7 cellular contexts compared by ENCODE assay signal in the genomic region with DNA sequence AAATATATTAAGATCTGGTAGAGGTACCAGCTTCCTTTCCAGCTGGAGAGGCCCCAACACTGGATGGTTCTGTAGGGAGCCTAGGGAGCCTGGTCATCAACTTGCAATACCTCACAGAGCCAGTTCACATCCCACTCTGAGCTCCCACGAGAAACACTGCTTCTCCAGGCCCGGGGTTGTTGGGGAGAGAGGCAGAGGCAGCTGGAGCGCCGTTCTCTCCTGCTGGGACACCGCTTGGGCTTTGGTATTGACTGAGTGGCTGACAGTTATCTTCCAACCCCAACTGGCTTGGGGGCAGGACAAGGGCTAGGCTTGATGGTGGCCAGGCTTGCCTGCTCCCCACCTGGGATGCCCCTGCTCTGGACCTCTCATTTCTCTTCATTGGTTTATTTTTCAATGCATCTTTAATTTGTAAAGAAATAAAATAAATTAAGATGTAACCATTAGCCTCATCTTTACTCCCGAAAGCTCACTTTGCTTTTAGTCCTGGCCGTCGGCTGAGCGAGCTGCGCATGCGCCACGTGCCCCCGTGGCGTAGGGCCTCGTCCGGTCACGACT. TPM values are rescaled to one million over a fixed set of nuclear protein-coding genes. Genes with fewer than 3 reads are reported as not detected.
DNase-seq lines count a peak whose midpoint lies in the region; ATAC-seq and TF ChIP-seq lines count a peak whose summit lies in the region.

No MANE protein-coding gene starts in this region.

- H3K9me3 Mint-ChIP-seq in H9 (no peaks in the 10 kb centered on the region), neural crest cell (no peaks in the 10 kb centered on the region)

- H3K27me3 ChIP-seq in H9 (ENCODE audit: insufficient read depth, low read length) (no peaks in the 10 kb centered on the region), thoracic aorta (replicated peaks; ENCODE audit: insufficient read depth) (no peaks in the 10 kb centered on the region)

- no peaks in the 10 kb centered on the region; the same call in 1 of the 2 replicates for H3K79me2 ChIP-seq in H9 (ENCODE audit: insufficient read depth, low read length)

- WGBS in H9 (ENCODE audit: extremely low coverage, insufficient read length, low lambda C conversion rate), result no CpG with 5 or more reads among the region's 17 CpGs

- H3K4me1 Mint-ChIP-seq in H9 (peaks cover 28 to 35% of the 10 kb centered on the region in 2 experiments), neural crest cell (peaks cover 36% of the 10 kb centered on the region)

- H2AFZ ChIP-seq in H9 (ENCODE audit: low read length), result no peak overlapping the region

- H4K5ac ChIP-seq in H9 (ENCODE audit: insufficient read length, low read depth, low read length), result no peak overlapping the region

- H3K14ac ChIP-seq in H9 (ENCODE audit: insufficient read depth, low read length), result 0 out of 2 replicates have a peak overlapping the region, but pooled peaks have one; percentile 25

- peak overlapping the region; percentile 79 for H3K4me2 ChIP-seq in H9 (ENCODE audit: insufficient read depth, insufficient read length, low read length)

- peaks cover 40% of the 10 kb centered on the region for H3K36me3 ChIP-seq in thoracic aorta

- peaks cover 15 to 63% (median 45%) of the 10 kb centered on the region in 3 experiments for H3K36me3 Mint-ChIP-seq in H9 (ENCODE audit: insufficient read depth in 1 of 3, low read depth in 3 of 3)
- H3K36me3 Mint-ChIP-seq in neural crest cell (ENCODE audit: low read depth), result peaks cover 10% of the 10 kb centered on the region

- H3K18ac ChIP-seq in H9 (ENCODE audit: insufficient read length, low read depth, low read length), result no peak overlapping the region

- H3K4me3 ChIP-seq in thoracic aorta, result peak overlapping the region; percentile 93

- H3K4me1 ChIP-seq in H9 (ENCODE audit: insufficient read depth, low read length) (peaks cover 5% of the 10 kb centered on the region; the same call in 1 of the 2 replicates), thoracic aorta (ENCODE audit: control insufficient read depth in 1 of 2, low read depth in 2 of 2) (peaks cover 28 to 38% of the 10 kb centered on the region in 2 donors)

- H2BK5ac ChIP-seq in H9 (ENCODE audit: insufficient read length, low read length), result no peak overlapping the region

- H3K4me3 Mint-ChIP-seq in H9, result peak overlapping the region; percentile 86 to 92
- H3K4me3 Mint-ChIP-seq in neural crest cell, result peak overlapping the region; percentile 95

- H3T11ph ChIP-seq in H9 (ENCODE audit: low read length), result no peak overlapping the region

- no peaks in the 10 kb centered on the region for H3K9me3 ChIP-seq in H9 (ENCODE audit: control insufficient read depth, low read depth, low read length)
- no peaks in the 10 kb centered on the region for H3K9me3 ChIP-seq in thoracic aorta

- TF ChIP-seq CTCF in GM10266 (IDR thresholded peaks at IDR 0.05; ENCODE audit: control insufficient read depth, insufficient read depth, low read depth, missing control alignments), result no peak
- TF ChIP-seq CTCF in H9 (conservative IDR thresholded peaks at IDR 0.05), result no peak
- TF ChIP-seq CTCF in neural crest cell (conservative IDR thresholded peaks at IDR 0.05), result no peak
- no peak for TF ChIP-seq CTCF in thoracic aorta (IDR thresholded peaks at IDR 0.05)

- H3K79me1 ChIP-seq in H9 (ENCODE audit: insufficient read depth, low read depth, low read length, poor library complexity, severe bottlenecking), result no peaks in the 10 kb centered on the region

- H4K8ac ChIP-seq in H9 (replicated peaks; ENCODE audit: insufficient read length, low read depth, low read length), result no peak overlapping the region

- no peak overlapping the region for H2BK20ac ChIP-seq in H9 (ENCODE audit: low read depth, low read length, poor library complexity, severe bottlenecking)

- peak; percentile 8 for ATAC-seq in thoracic aorta (ENCODE audit: insufficient number of reproducible peaks, low FRiP score, low read depth)

- H2AK5ac ChIP-seq in H9 (ENCODE audit: insufficient read length, low read length), result no peak overlapping the region

- no peak overlapping the region for H2BK12ac ChIP-seq in H9 (ENCODE audit: insufficient read length, low read depth, low read length)

- DNase-seq in GM10266 (ENCODE audit: extremely low spot score) (peak; percentile 88), H9 (peak; percentile 62), NCI-H146 (lab: John Stamatoyannopoulos, UW) (peak; percentile 51), activated T-cell treated with anti-CD3 and anti-CD28 coated beads for 48 hours (ENCODE audit: low read depth) (peak; percentile 74), fibroblast of peridontal ligament (ENCODE audit: extremely low read depth) (peak; percentile 79), neural crest cell (ENCODE audit: low read depth, low spot score) (no peak), thoracic aorta (ENCODE audit: low spot score) (no peak)

- H3K27ac Mint-ChIP-seq in H9 (peak overlapping the region; percentile 39 to 92 (median 45); a peak in 6 of 7 replicates), neural crest cell (ENCODE audit: unreplicated experiment) (peak overlapping the region; percentile 59)

- no peak overlapping the region for H4K91ac ChIP-seq in H9 (ENCODE audit: insufficient read length, low read depth, low read length)

- no peak overlapping the region for H3K56ac ChIP-seq in H9 (ENCODE audit: insufficient read length, low read depth, low read length)

- no peaks in the 10 kb centered on the region for H3K27me3 Mint-ChIP-seq in H9 (ENCODE audit: low read depth)
- H3K27me3 Mint-ChIP-seq in neural crest cell (ENCODE audit: low read depth), result no peaks in the 10 kb centered on the region

- no peak overlapping the region for H3K4ac ChIP-seq in H9 (ENCODE audit: low read depth, low read length)

- no peak overlapping the region for H2BK120ac ChIP-seq in H9 (ENCODE audit: low read depth, low read length, poor library complexity, severe bottlenecking)

- no peaks in the 10 kb centered on the region for H4K20me1 ChIP-seq in H9 (ENCODE audit: control insufficient read depth, insufficient read depth, insufficient read length)

- no peak overlapping the region for H3K27ac ChIP-seq in H9 (ENCODE audit: insufficient read length, low read depth, low read length)
- H3K27ac ChIP-seq in thoracic aorta, result peak overlapping the region; percentile 92 to 96

- H3K23me2 ChIP-seq in H9 (ENCODE audit: insufficient read length, low read depth, low read length, poor library complexity, severe bottlenecking), result peaks cover 3% of the 10 kb centered on the region

- peak overlapping the region; percentile 43 for H3K9ac ChIP-seq in H9 (ENCODE audit: extremely low read depth, insufficient read length, low read length)

- no peak overlapping the region for H2BK15ac ChIP-seq in H9 (ENCODE audit: low read depth, low read length)

- H3K23ac ChIP-seq in H9 (ENCODE audit: insufficient read length, low read depth, low read length), result no peak overlapping the region

RNA-seq across cellular contexts. Expression of gene CHCHD1, which starts 10.0 kb away (rescaled TPM):
- total RNA-seq in H9 (2021), result 41.1 and 45.9 TPM in 2 replicates
- 34.8 and 38.9 TPM in 2 replicates for total RNA-seq in neural crest cell
- total RNA-seq in thoracic aorta, result 10 to 100 TPM; 20.7 to 22.6 TPM

RNA-seq across cellular contexts. Expression of gene ZSWIM8, which starts 13.6 kb away (rescaled TPM):
- total RNA-seq in H9 (2021) (41.0 and 44.3 TPM in 2 replicates), neural crest cell (74.9 and 75.7 TPM in 2 replicates), thoracic aorta (100 to 1,000 TPM; 126 to 144 TPM)

RNA-seq across cellular contexts. Expression of gene SEC24C, which starts 27.6 kb away (rescaled TPM):
- 62.4 and 63.0 TPM in 2 replicates for total RNA-seq in H9 (2021)
- total RNA-seq in neural crest cell, result 81.4 and 85.9 TPM in 2 replicates
- total RNA-seq in thoracic aorta, result 10 to 100 TPM; 55.7 to 80.1 TPM

RNA-seq across cellular contexts. Expression of gene NDST2, which starts 39.6 kb away (rescaled TPM):
- total RNA-seq in H9 (2021) (22.0 and 22.9 TPM in 2 replicates), neural crest cell (27.6 and 35.7 TPM in 2 replicates), thoracic aorta (10 to 100 TPM; 55.0 to 78.2 TPM)

Comparison
In these comparisons a context has a peak if more than half of its experiments do, and no peak if none do; other contexts are left out.
1. DNase-seq: peak in GM10266 (single experiment), H9 (single experiment), NCI-H146 (single experiment), activated T-cell treated with anti-CD3 and anti-CD28 coated beads for 48 hours (single experiment) and fibroblast of peridontal ligament (single experiment); none in neural crest cell (single experiment) and thoracic aorta (single experiment).